15 cellular contexts compared by ENCODE assay signal in genomic region chr13:102294407-102295018, GRCh38.
DNase-seq lines count a peak whose midpoint lies in the region; ATAC-seq and TF ChIP-seq lines count a peak whose summit lies in the region.
"Had no signal": no experiment of that assay in that cellular context is flagged by ENCODE, and none has a peak within 500 bp of the region (broad histone marks: within the 10 kb centered on the region; RNA-seq: fewer than 3 reads in every experiment).

No MANE protein-coding gene starts in this region.

- no peaks in the 10 kb centered on the region for H3K9me2 ChIP-seq in hepatocyte (replicated peaks; ENCODE audit: insufficient read depth)

- H3K79me2 ChIP-seq in ACC112 (ENCODE audit: control insufficient read depth, insufficient read depth, low read length, unreplicated experiment) (no peaks in the 10 kb centered on the region), hepatocyte (no peaks in the 10 kb centered on the region)

- H3K4me1 ChIP-seq in ACC112 (ENCODE audit: control insufficient read depth, insufficient read depth, low read length, unreplicated experiment) (peaks cover 28% of the 10 kb centered on the region), esophagus (ENCODE audit: control insufficient read depth in 2 of 2, insufficient read depth in 2 of 2, low read length in 1 of 2) (no peaks in the 10 kb centered on the region), right lobe of liver (peaks cover 0 to 41% (median 8%) of the 10 kb centered on the region in 4 donors), hepatocyte (ENCODE audit: insufficient read depth) (no peaks in the 10 kb centered on the region)
- H3K4me1 ChIP-seq: BLaER1 treated with 17β-estradiol and CSF1 and Interleukin-3, amounts not matched to agents 10 nM and 100 nM had no signal

- intact Hi-C loops in right lobe of liver (cut with DNase I) = no loop called here

- TF ChIP-seq CTCF in right lobe of liver (IDR thresholded peaks at IDR 0.05) (no peak), hepatocyte (IDR thresholded peaks at IDR 0.05; ENCODE audit: poor library complexity) (no peak)

- H3K4me3 ChIP-seq in ACC112 (ENCODE audit: low read depth, low read length) (no peak overlapping the region), esophagus (ENCODE audit: low read depth in 1 of 2, low read length in 2 of 2) (no peak overlapping the region), right lobe of liver (no peak overlapping the region), hepatocyte (no peak overlapping the region)
- H3K4me3 ChIP-seq: BLaER1 treated with 17β-estradiol and CSF1 and Interleukin-3, amounts not matched to agents 10 nM and 100 nM had no signal

- no peaks in the 10 kb centered on the region for H3K9me3 ChIP-seq in esophagus (ENCODE audit: control insufficient read depth in 2 of 2, insufficient read depth in 1 of 2, low read depth in 1 of 2, low read length in 1 of 2)
- H3K9me3 ChIP-seq in right lobe of liver = no peaks in the 10 kb centered on the region
- no peaks in the 10 kb centered on the region for H3K9me3 ChIP-seq in hepatocyte (ENCODE audit: low read depth)
- H3K9me3 ChIP-seq: BLaER1 treated with 17β-estradiol and CSF1 and Interleukin-3, amounts not matched to agents 10 nM and 100 nM had no signal

- H3K9me3 Mint-ChIP-seq in T-helper 2 cell treated with Interferon-gamma antibody and Interleukin-4, amounts not matched to agents 5 μg/mL and 100 μg/mL, for 36 hours = no peaks in the 10 kb centered on the region
- H3K9me3 Mint-ChIP-seq: CD4-positive, CD25-positive, alpha-beta regulatory T cell; H9 had no signal

- no peaks in the 10 kb centered on the region for H4K20me1 ChIP-seq in hepatocyte (ENCODE audit: insufficient read depth, poor library complexity, severe bottlenecking)
- H4K20me1 ChIP-seq: BLaER1 treated with 17β-estradiol and CSF1 and Interleukin-3, amounts not matched to agents 10 nM and 100 nM had no signal

- H3K4me2 ChIP-seq in hepatocyte = no peak overlapping the region
- H3K4me2 ChIP-seq: BLaER1 treated with 17β-estradiol and CSF1 and Interleukin-3, amounts not matched to agents 10 nM and 100 nM had no signal

- H2AFZ ChIP-seq in ACC112 (ENCODE audit: low read length, unreplicated experiment) (peak overlapping the region; percentile 75), hepatocyte (no peak overlapping the region)

- H3K4me1 Mint-ChIP-seq in T-helper 2 cell treated with Interferon-gamma antibody and Interleukin-4, amounts not matched to agents 5 μg/mL and 100 μg/mL, for 36 hours (ENCODE audit: low read depth) = no peaks in the 10 kb centered on the region
- H3K4me1 Mint-ChIP-seq: CD4-positive, CD25-positive, alpha-beta regulatory T cell had no signal

- H3K4me3 Mint-ChIP-seq in T-helper 2 cell treated with Interferon-gamma antibody and Interleukin-4, amounts not matched to agents 5 μg/mL and 100 μg/mL, for 36 hours = no peak overlapping the region
- H3K4me3 Mint-ChIP-seq: CD4-positive, CD25-positive, alpha-beta regulatory T cell; H9 had no signal

- peak; percentile 26 to 70 (median 50) for ATAC-seq in right lobe of liver

- peaks cover 2% of the 10 kb centered on the region for H3K27me3 Mint-ChIP-seq in T-helper 2 cell treated with Interferon-gamma antibody and Interleukin-4, amounts not matched to agents 5 μg/mL and 100 μg/mL, for 36 hours (ENCODE audit: low read depth)
- H3K27me3 Mint-ChIP-seq: CD4-positive, CD25-positive, alpha-beta regulatory T cell had no signal

- DNase-seq in DMS79 treated with DMSO at 0.1 percent for 48 hours (lab: John Stamatoyannopoulos, UW) (peak; percentile 55), DMS79 (lab: John Stamatoyannopoulos, UW) (no peak), right lobe of liver (no peak), hepatocyte (ENCODE audit: low spot score) (no peak), NCI-H1048 (lab: John Stamatoyannopoulos, UW) (no peak)
- no peak for DNase-seq in T-helper 2 cell treated with Interferon-gamma antibody and Interleukin-4, amounts not matched to agents 5 μg/mL and 100 μg/mL, for 36 hours (ENCODE audit: low spot score)
- DNase-seq: AML-193; CD4-positive, CD25-positive, alpha-beta regulatory T cell; DMS53; GOT3; H9 had no signal

- H3K27ac Mint-ChIP-seq in T-helper 2 cell treated with Interferon-gamma antibody and Interleukin-4, amounts not matched to agents 5 μg/mL and 100 μg/mL, for 36 hours = no peak overlapping the region
- H3K27ac Mint-ChIP-seq: CD4-positive, CD25-positive, alpha-beta regulatory T cell; H9 had no signal

- no peak for TF ChIP-seq POLR2A in right lobe of liver (IDR thresholded peaks at IDR 0.05)

- H3K36me3 ChIP-seq in ACC112 (ENCODE audit: insufficient read depth, low read length) = no peaks in the 10 kb centered on the region
- no peaks in the 10 kb centered on the region for H3K36me3 ChIP-seq in esophagus (ENCODE audit: control insufficient read depth in 2 of 2, insufficient read depth in 2 of 2, low read length in 1 of 2)
- H3K36me3 ChIP-seq in right lobe of liver = no peaks in the 10 kb centered on the region
- no peaks in the 10 kb centered on the region for H3K36me3 ChIP-seq in hepatocyte (replicated peaks; ENCODE audit: insufficient read depth, low read depth)
- H3K36me3 ChIP-seq: BLaER1 treated with 17β-estradiol and CSF1 and Interleukin-3, amounts not matched to agents 10 nM and 100 nM had no signal

- H3K27me3 ChIP-seq in ACC112 (ENCODE audit: insufficient read depth, low read length) (no peaks in the 10 kb centered on the region), esophagus (ENCODE audit: control insufficient read depth in 1 of 2, insufficient read depth in 2 of 2, low read length in 2 of 2) (no peaks in the 10 kb centered on the region), right lobe of liver (no peaks in the 10 kb centered on the region), hepatocyte (no peaks in the 10 kb centered on the region)
- H3K27me3 ChIP-seq: BLaER1 treated with 17β-estradiol and CSF1 and Interleukin-3, amounts not matched to agents 10 nM and 100 nM had no signal

- H3K36me3 Mint-ChIP-seq in T-helper 2 cell treated with Interferon-gamma antibody and Interleukin-4, amounts not matched to agents 5 μg/mL and 100 μg/mL, for 36 hours (ENCODE audit: low read depth) = no peaks in the 10 kb centered on the region
- H3K36me3 Mint-ChIP-seq: CD4-positive, CD25-positive, alpha-beta regulatory T cell had no signal

- no peak overlapping the region for H3K27ac ChIP-seq in ACC112 (ENCODE audit: low read depth, low read length)
- peak overlapping the region; percentile 22 to 43 for H3K27ac ChIP-seq in esophagus (ENCODE audit: low read depth in 2 of 2, low read length in 1 of 2)
- peak overlapping the region in 2 of 3 donors; percentile 12 to 46 for H3K27ac ChIP-seq in right lobe of liver
- H3K27ac ChIP-seq in hepatocyte = no peak overlapping the region
- H3K27ac ChIP-seq: 22Rv1; BLaER1 treated with 17β-estradiol and CSF1 and Interleukin-3, amounts not matched to agents 10 nM and 100 nM had no signal

- 49 to 56% methylated on average over 3 of the region's 3 CpGs for WGBS in esophagus, 2 donors
- WGBS in right lobe of liver (ENCODE audit: insufficient coverage, low coverage, low lambda C conversion rate, missing lambda C conversion rate) = 19% methylated on average over 3 of the region's 3 CpGs
- WGBS in hepatocyte (ENCODE audit: low lambda C conversion rate, missing lambda C conversion rate) = 76% methylated on average over 3 of the region's 3 CpGs

Comparison
In these comparisons a context has a peak if more than half of its experiments do, and no peak if none do; other contexts are left out.
1. H3K27ac ChIP-seq: peak in esophagus (2 of 2) and right lobe of liver (2 of 3); none in ACC112 (single experiment) and hepatocyte (single experiment).